In genomic region chr5:163436515-163436914, GRCh38 we compare ENCODE assay signal across 8 cellular contexts. TPM values are rescaled to one million over a fixed set of nuclear protein-coding genes. Genes with fewer than 3 reads are reported as not detected.
A peak's percentile ranks its signal among the peaks of the same experiment; 100 is the strongest.
DNase-seq lines count a peak whose midpoint lies in the region; ATAC-seq and TF ChIP-seq lines count a peak whose summit lies in the region.

No MANE protein-coding gene starts in this region.

- H3K9me3 Mint-ChIP-seq in activated CD4-positive, alpha-beta T cell treated with anti-CD3 and anti-CD28 coated beads for 36 hours (ENCODE audit: low read depth) = no peaks in the 10 kb centered on the region
- no peaks in the 10 kb centered on the region for H3K9me3 Mint-ChIP-seq in glutamatergic neuron (ENCODE audit: unreplicated experiment)
- no peaks in the 10 kb centered on the region for H3K9me3 Mint-ChIP-seq in stimulated activated memory B cell treated with anti-CD40 and anti-IgM and Interleukin-4, amounts not matched to agents 10 μg/mL and 1 μg/mL and 100 μg/mL, for 72 hours

- POLR2A ChIA-PET in activated CD4-positive, alpha-beta T cell treated with anti-CD3 and anti-CD28 coated beads for 36 hours (lab: Charles Lee) = no interaction called here

- DNase-seq in activated CD4-positive, alpha-beta T cell treated with anti-CD3 and anti-CD28 coated beads for 36 hours = no peak
- no peak for DNase-seq in activated CD4-positive, alpha-beta T cell treated with anti-CD3 and anti-CD28 coated beads, Interleukin-2, amount 50 U/mL, for 4 hours
- DNase-seq in glutamatergic neuron = no peak
- no peak for DNase-seq in NCI-H526 treated with DMSO at 0.1 percent for 48 hours (lab: John Stamatoyannopoulos, UW)
- no peak for DNase-seq in NCI-H2171 treated with DMSO at 0.1 percent for 48 hours (lab: John Stamatoyannopoulos, UW)
- DNase-seq in COLO829 (ENCODE audit: low spot score) = no peak

- H3K27me3 Mint-ChIP-seq in activated CD4-positive, alpha-beta T cell treated with anti-CD3 and anti-CD28 coated beads for 36 hours = no peaks in the 10 kb centered on the region
- peaks cover 2% of the 10 kb centered on the region for H3K27me3 Mint-ChIP-seq in glutamatergic neuron (ENCODE audit: unreplicated experiment)
- no peaks in the 10 kb centered on the region for H3K27me3 Mint-ChIP-seq in stimulated activated memory B cell treated with anti-CD40 and anti-IgM and Interleukin-4, amounts not matched to agents 10 μg/mL and 1 μg/mL and 100 μg/mL, for 72 hours

- H3K4me3 Mint-ChIP-seq in activated CD4-positive, alpha-beta T cell treated with anti-CD3 and anti-CD28 coated beads for 36 hours = peak overlapping the region; percentile 83
- H3K4me3 Mint-ChIP-seq in glutamatergic neuron (ENCODE audit: unreplicated experiment) = peak overlapping the region; percentile 97
- H3K4me3 Mint-ChIP-seq in stimulated activated memory B cell treated with anti-CD40 and anti-IgM and Interleukin-4, amounts not matched to agents 10 μg/mL and 1 μg/mL and 100 μg/mL, for 72 hours = peak overlapping the region; percentile 85

- CTCF ChIA-PET in activated CD4-positive, alpha-beta T cell treated with anti-CD3 and anti-CD28 coated beads for 36 hours (lab: Charles Lee) = no interaction called here

- peaks cover 19% of the 10 kb centered on the region for H3K36me3 Mint-ChIP-seq in activated CD4-positive, alpha-beta T cell treated with anti-CD3 and anti-CD28 coated beads for 36 hours (ENCODE audit: low read depth)
- no peaks in the 10 kb centered on the region for H3K36me3 Mint-ChIP-seq in glutamatergic neuron (ENCODE audit: unreplicated experiment)
- peaks cover 5% of the 10 kb centered on the region for H3K36me3 Mint-ChIP-seq in stimulated activated memory B cell treated with anti-CD40 and anti-IgM and Interleukin-4, amounts not matched to agents 10 μg/mL and 1 μg/mL and 100 μg/mL, for 72 hours

- H3K27ac Mint-ChIP-seq in activated CD4-positive, alpha-beta T cell treated with anti-CD3 and anti-CD28 coated beads for 36 hours = peak overlapping the region; percentile 88
- H3K27ac Mint-ChIP-seq in glutamatergic neuron (ENCODE audit: unreplicated experiment) = no peak overlapping the region
- H3K27ac Mint-ChIP-seq in stimulated activated memory B cell treated with anti-CD40 and anti-IgM and Interleukin-4, amounts not matched to agents 10 μg/mL and 1 μg/mL and 100 μg/mL, for 72 hours = peak overlapping the region; percentile 83

- no peak for ATAC-seq in activated CD4-positive, alpha-beta T cell treated with anti-CD3 and anti-CD28 coated beads for 36 hours
- no peak for ATAC-seq in stimulated activated memory B cell treated with anti-CD40 and anti-IgM and Interleukin-4, amounts not matched to agents 10 μg/mL and 1 μg/mL and 100 μg/mL, for 72 hours

- TF ChIP-seq CTCF in VCaP (conservative IDR thresholded peaks at IDR 0.05) = no peak
- TF ChIP-seq CTCF in glutamatergic neuron (IDR thresholded peaks at IDR 0.05; ENCODE audit: partially characterized antibody, unreplicated experiment) = no peak

- peaks cover 41% of the 10 kb centered on the region for H3K4me1 Mint-ChIP-seq in activated CD4-positive, alpha-beta T cell treated with anti-CD3 and anti-CD28 coated beads for 36 hours
- peaks cover 4% of the 10 kb centered on the region for H3K4me1 Mint-ChIP-seq in glutamatergic neuron (ENCODE audit: low read depth, unreplicated experiment)
- peaks cover 26% of the 10 kb centered on the region for H3K4me1 Mint-ChIP-seq in stimulated activated memory B cell treated with anti-CD40 and anti-IgM and Interleukin-4, amounts not matched to agents 10 μg/mL and 1 μg/mL and 100 μg/mL, for 72 hours

- intact Hi-C loops in activated CD4-positive, alpha-beta T cell treated with anti-CD3 and anti-CD28 coated beads for 36 hours (cut with DNase I, micrococcal nuclease) = no loop called here

- peak overlapping the region; percentile 87 for H3K27ac ChIP-seq in VCaP

RNA-seq across cellular contexts. Expression of gene CCNG1, which starts 0.9 kb away (rescaled TPM):
- 100 to 1,000 TPM; 114 to 120 TPM for total RNA-seq in activated CD4-positive, alpha-beta T cell treated with anti-CD3 and anti-CD28 coated beads for 36 hours
- total RNA-seq in glutamatergic neuron (ENCODE audit: unreplicated experiment) = 149 TPM

RNA-seq across cellular contexts. Expression of gene NUDCD2, which starts 23.4 kb away (rescaled TPM):
- total RNA-seq in activated CD4-positive, alpha-beta T cell treated with anti-CD3 and anti-CD28 coated beads for 36 hours = 10 to 100 TPM; 37.8 to 51.3 TPM
- 19.2 TPM for total RNA-seq in glutamatergic neuron (ENCODE audit: unreplicated experiment)

RNA-seq across cellular contexts. Expression of gene HMMR, which starts 23.9 kb away (rescaled TPM):
- total RNA-seq in activated CD4-positive, alpha-beta T cell treated with anti-CD3 and anti-CD28 coated beads for 36 hours = 100 to 1,000 TPM in 1 of 2 experiments, 10 to 100 TPM in 1; 94.1 to 102 TPM
- total RNA-seq in glutamatergic neuron (ENCODE audit: unreplicated experiment) = 7.4 TPM

Comparison
In these comparisons a context has a peak if more than half of its experiments do, and no peak if none do; other contexts are left out.
1. RNA of gene HMMR, which starts 23.9 kb away (total RNA-seq): 94.1 to 102 TPM in activated CD4-positive, alpha-beta T cell treated with anti-CD3 and anti-CD28 coated beads for 36 hours; 7.4 TPM in glutamatergic neuron (single experiment); every median in the first group is over 10 times any median in the second.
2. Peak in every context shown above with its lines, with median percentiles within 50 percentile points of each other: H3K4me3 Mint-ChIP-seq.